10 cellular contexts compared by ENCODE assay signal in genomic region chr9:124078641-124079040, GRCh38.
DNase-seq lines count a peak whose midpoint lies in the region; ATAC-seq and TF ChIP-seq lines count a peak whose summit lies in the region.
"Had no signal": no experiment of that assay in that cellular context is flagged by ENCODE, and none has a peak within 500 bp of the region (broad histone marks: within the 10 kb centered on the region; RNA-seq: fewer than 3 reads in every experiment).

No MANE protein-coding gene starts in this region.

- H3K27ac ChIP-seq in cingulate gyrus (ENCODE audit: low read depth, low read length) (peak overlapping the region; percentile 14), mesodermal cell (ENCODE audit: low read depth, low read length, severe bottlenecking) (peak overlapping the region; percentile 99), OCI-LY7 (ENCODE audit: low read depth, low read length, poor library complexity, severe bottlenecking) (no peak overlapping the region), WERI-Rb-1 (no peak overlapping the region)

- H3K4me3 ChIP-seq in mesodermal cell (ENCODE audit: extremely low read depth, insufficient read depth, low read length, poor library complexity, severe bottlenecking) (peak overlapping the region; percentile 8), OCI-LY7 (ENCODE audit: low read depth, low read length, poor library complexity, severe bottlenecking) (no peak overlapping the region), WERI-Rb-1 (ENCODE audit: low read depth, low read length) (no peak overlapping the region)
- H3K4me3 ChIP-seq: GM12878 had no signal

- no peaks in the 10 kb centered on the region for H3K27me3 ChIP-seq in WERI-Rb-1 (ENCODE audit: insufficient read depth, low read depth, severe bottlenecking)

- H4K20me1 ChIP-seq in OCI-LY7 (ENCODE audit: insufficient read depth, low read length): no peaks in the 10 kb centered on the region

- H3K79me2 ChIP-seq in OCI-LY7 (ENCODE audit: insufficient read depth, low read depth, low read length): no peaks in the 10 kb centered on the region

- no peak for ATAC-seq in HG02678 (IDR thresholded peaks at IDR 0.05; ENCODE audit: unreplicated experiment)
- ATAC-seq: GM12878 had no signal

- H3K4me1 ChIP-seq in mesodermal cell (ENCODE audit: control insufficient read depth, insufficient read depth, low read length, poor library complexity, severe bottlenecking): peaks cover 33% of the 10 kb centered on the region
- no peaks in the 10 kb centered on the region for H3K4me1 ChIP-seq in OCI-LY7 (ENCODE audit: insufficient read depth, low read length, poor library complexity, severe bottlenecking)

- WGBS in mesodermal cell (ENCODE audit: insufficient coverage in 2 of 2), 2 experiments: 82 to 91% methylated on average over 1 to 3 of the region's 4 CpGs

- DNase-seq in COLO829 (ENCODE audit: low spot score) (peak; percentile 66), M059J (ENCODE audit: low read depth) (peak; percentile 90), OCI-LY7 (ENCODE audit: low spot score) (no peak), NCI-H2029 treated with DMSO at 0.1 percent for 48 hours (lab: John Stamatoyannopoulos, UW) (no peak), WERI-Rb-1 (no peak)
- DNase-seq: CD4-positive, CD25-positive, alpha-beta regulatory T cell had no signal

- H2AFZ ChIP-seq in OCI-LY7 (ENCODE audit: low read length): no peak overlapping the region

- TF ChIP-seq CTCF in OCI-LY7 (conservative IDR thresholded peaks at IDR 0.05; ENCODE audit: low read length): no peak
- no peak for TF ChIP-seq CTCF in WERI-Rb-1 (IDR thresholded peaks at IDR 0.05; ENCODE audit: low read depth, low read length)

- POLR2A ChIA-PET in OCI-LY7 (lab: Charles Lee): interaction anchor here (0.7 kb wide), 1 partner anchor 988 kb away, joined by 3 read pairs; no protein-coding TSS in a partner anchor

- CTCF ChIA-PET in OCI-LY7 (lab: Charles Lee; ENCODE audit: unreplicated experiment): no interaction called here

- BruUV-seq in OCI-LY7 (replicated peaks; lab: Mats Ljungman, UMichigan): no TSS peak

- H3K9me3 ChIP-seq in mesodermal cell (ENCODE audit: control insufficient read depth, low read length) (peaks cover 3% of the 10 kb centered on the region), OCI-LY7 (ENCODE audit: low read length) (no peaks in the 10 kb centered on the region), WERI-Rb-1 (ENCODE audit: severe bottlenecking) (no peaks in the 10 kb centered on the region)

- H3K4me2 ChIP-seq in OCI-LY7 (ENCODE audit: low read length): no peak overlapping the region

- H3K36me3 ChIP-seq in mesodermal cell (ENCODE audit: control insufficient read depth, insufficient read depth, low read length): no peaks in the 10 kb centered on the region
- H3K36me3 ChIP-seq in OCI-LY7 (ENCODE audit: insufficient read depth, low read length): no peaks in the 10 kb centered on the region
- H3K36me3 ChIP-seq in WERI-Rb-1: no peaks in the 10 kb centered on the region

- H3K9me2 ChIP-seq in OCI-LY7 (ENCODE audit: insufficient read depth, low read length): no peaks in the 10 kb centered on the region

- intact Hi-C loops in OCI-LY7 (cut with micrococcal nuclease; ENCODE audit: unreplicated experiment): no loop called here

Comparison
In these comparisons a context has a peak if more than half of its experiments do, and no peak if none do; other contexts are left out.
1. DNase-seq: peak in COLO829 (single experiment) and M059J (single experiment); none in OCI-LY7 (single experiment), NCI-H2029 treated with DMSO at 0.1 percent for 48 hours (single experiment) and WERI-Rb-1 (single experiment).
2. H3K27ac ChIP-seq: peak in cingulate gyrus (single experiment) and mesodermal cell (single experiment); none in OCI-LY7 (single experiment) and WERI-Rb-1 (single experiment).